Comparison of ENCODE assay signal across 8 cellular contexts in genomic region chr6:53309059-53309896, GRCh38. TPM values are rescaled to one million over a fixed set of nuclear protein-coding genes. Genes with fewer than 3 reads are reported as not detected.
DNase-seq lines count a peak whose midpoint lies in the region; ATAC-seq and TF ChIP-seq lines count a peak whose summit lies in the region.

No MANE protein-coding gene starts in this region.

- peaks cover 72 to 84% (median 79%) of the 10 kb centered on the region in 4 donors for H3K4me1 Mint-ChIP-seq in CD4-positive, alpha-beta memory T cell

- intact Hi-C loops in CD4-positive, alpha-beta memory T cell (cut with micrococcal nuclease): no loop called here

- no peaks in the 10 kb centered on the region for H3K27me3 Mint-ChIP-seq in CD4-positive, alpha-beta memory T cell

- H3K27ac ChIP-seq in CD4-positive, alpha-beta memory T cell (ENCODE audit: low read depth, low read length): peak overlapping the region; percentile 51

- H3K4me3 Mint-ChIP-seq in CD4-positive, alpha-beta memory T cell: peak overlapping the region in 7 of 8 donors; percentile 53 to 83 (median 65)

- POLR2A ChIA-PET in CD4-positive, alpha-beta memory T cell (lab: Charles Lee; ENCODE audit: partially characterized antibody): interaction anchor here (0.8 to 4.4 kb wide), 16 partner anchors 8 to 51 kb away, joined by 3 to 43 read pairs (median 6); partner anchors contain the start of gene ELOVL5

- CTCF ChIA-PET in CD4-positive, alpha-beta memory T cell (lab: Charles Lee; ENCODE audit: partially characterized antibody): interaction anchor here (0.7 to 3.5 kb wide), 19 partner anchors 8 to 342 kb away, joined by 3 to 16 read pairs (median 4); partner anchors contain the start of gene ELOVL5

- no peaks in the 10 kb centered on the region for H3K9me3 ChIP-seq in CD4-positive, alpha-beta memory T cell (ENCODE audit: control insufficient read depth in 1 of 2, low read length in 2 of 2)

- H3K27ac Mint-ChIP-seq in CD4-positive, alpha-beta memory T cell: peak overlapping the region; percentile 79 to 93 (median 85)

- peaks cover 0 to 1% of the 10 kb centered on the region in 2 donors for H3K36me3 Mint-ChIP-seq in CD4-positive, alpha-beta memory T cell

- no peaks in the 10 kb centered on the region for H3K27me3 ChIP-seq in CD4-positive, alpha-beta memory T cell (ENCODE audit: insufficient read depth, low read length)

- H3K4me3 ChIP-seq in CD4-positive, alpha-beta memory T cell (ENCODE audit: low read length in 2 of 2): no peak overlapping the region
- H3K4me3 ChIP-seq in fibroblast of villous mesenchyme (ENCODE audit: low read depth, low read length): no peak overlapping the region

- peaks cover 80% of the 10 kb centered on the region for H3K4me1 ChIP-seq in CD4-positive, alpha-beta memory T cell (ENCODE audit: insufficient read depth, low read length)

- H3K36me3 ChIP-seq in CD4-positive, alpha-beta memory T cell (ENCODE audit: insufficient read depth, low read length): no peaks in the 10 kb centered on the region

- peak; percentile 69 for ATAC-seq in GM19035 (IDR thresholded peaks at IDR 0.05; ENCODE audit: unreplicated experiment)
- peak; percentile 62 for ATAC-seq in HG03159 (IDR thresholded peaks at IDR 0.05; ENCODE audit: unreplicated experiment)

- peak in 2 of 5 donors; percentile 24 to 48 for DNase-seq in CD4-positive, alpha-beta memory T cell
- peak; percentile 79 for DNase-seq in RPMI8226
- peak; percentile 89 for DNase-seq in fibroblast of villous mesenchyme (ENCODE audit: low read depth)
- no peak for DNase-seq in T1000 (lab: John Stamatoyannopoulos, UW)
- DNase-seq in activated naive CD4-positive, alpha-beta T cell treated with anti-CD3 and anti-CD28 coated beads, Interleukin-2, amount 50 U/mL, for 16 hours: no peak
- DNase-seq in activated CD4-positive, CD25-positive, alpha-beta regulatory T cell treated with anti-CD3 and anti-CD28 coated beads, Interleukin-2, amount 50 U/mL, for 72 hours: no peak

- no peak for TF ChIP-seq CTCF in fibroblast of villous mesenchyme (IDR thresholded peaks at IDR 0.05; ENCODE audit: insufficient read depth, low read depth, low read length)

- no peaks in the 10 kb centered on the region for H3K9me3 Mint-ChIP-seq in CD4-positive, alpha-beta memory T cell

RNA-seq across cellular contexts. Expression of gene ELOVL5, which starts 39.5 kb away (rescaled TPM):
- 100 to 1,000 TPM; 108 to 111 TPM for total RNA-seq in CD4-positive, alpha-beta memory T cell
- 100 to 1,000 TPM; 108 to 125 TPM for polyA plus RNA-seq in CD4-positive, alpha-beta memory T cell
- 78.0 and 118 TPM in 2 replicates for total RNA-seq in fibroblast of villous mesenchyme

Comparison
In these comparisons a context has a peak if more than half of its experiments do, and no peak if none do; other contexts are left out.
1. DNase-seq: peak in RPMI8226 (single experiment) and fibroblast of villous mesenchyme (single experiment); none in T1000 (single experiment), activated naive CD4-positive, alpha-beta T cell treated with anti-CD3 and anti-CD28 coated beads, Interleukin-2, amount 50 U/mL, for 16 hours (single experiment) and activated CD4-positive, CD25-positive, alpha-beta regulatory T cell treated with anti-CD3 and anti-CD28 coated beads, Interleukin-2, amount 50 U/mL, for 72 hours (single experiment).